24 cellular contexts compared by ENCODE assay signal in genomic region chr10:3148994-3149393, GRCh38.
"Had no signal": no experiment of that assay in that cellular context is flagged by ENCODE, and none has a peak within 500 bp of the region (broad histone marks: within the 10 kb centered on the region; RNA-seq: fewer than 3 reads in every experiment).

No MANE protein-coding gene starts in this region.

- H3K9me3 ChIP-seq: heart right ventricle, mucosa of descending colon, neutrophil, pancreas, right lobe of liver, thyroid gland, vagina had no signal

- H3K4me1 ChIP-seq: heart right ventricle, pancreas, right lobe of liver, vagina had no signal

- H3K4me3 ChIP-seq: dorsolateral prefrontal cortex, heart right ventricle, lung, mucosa of descending colon, pancreas, right lobe of liver, thyroid gland, vagina had no signal

- H3K27ac ChIP-seq: dorsolateral prefrontal cortex, epithelial cell of prostate, heart right ventricle, neutrophil, pancreas, right lobe of liver, thyroid gland, vagina had no signal

- DNase-seq: dorsolateral prefrontal cortex; effector CD4-positive, alpha-beta T cell; endodermal cell; foreskin fibroblast; glutamatergic neuron; heart right ventricle; hippocampal formation; kidney glomerular epithelial cell; mucosa of descending colon; naive B cell; pancreas; right lobe of liver; small intestine; stimulated activated CD4-positive, alpha-beta T cell treated with anti-CD3 and anti-CD28 coated beads, Interleukin-15, amount 100 ng/mL, for 24 hours; stimulated activated CD4-positive, alpha-beta T cell treated with anti-CD3 and anti-CD28 coated beads, Interleukin-4, amount 100 ng/mL, for 1 hour; stimulated activated CD8-positive, alpha-beta memory T cell treated with anti-CD3 and anti-CD28 coated beads, Interleukin-4, amount 100 ng/mL, for 48 hours; stimulated activated naive CD4-positive, alpha-beta T cell; stimulated activated naive CD8-positive, alpha-beta T cell treated with anti-CD3 and anti-CD28 coated beads, Interleukin-15, amount 100 ng/mL, for 72 hours; thyroid gland; trophoblast cell had no signal

- H3K27me3 ChIP-seq: dorsolateral prefrontal cortex, heart right ventricle, neutrophil, pancreas, right lobe of liver, thyroid gland, vagina had no signal
